Comparison of ENCODE assay signal across 12 cellular contexts in genomic region chr1:241408170-241408569, GRCh38. TPM values are rescaled to one million over a fixed set of nuclear protein-coding genes. Genes with fewer than 3 reads are reported as not detected.
DNase-seq lines count a peak whose midpoint lies in the region; ATAC-seq and TF ChIP-seq lines count a peak whose summit lies in the region.
"Had no signal": no experiment of that assay in that cellular context is flagged by ENCODE, and none has a peak within 500 bp of the region (broad histone marks: within the 10 kb centered on the region; RNA-seq: fewer than 3 reads in every experiment).

No MANE protein-coding gene starts in this region.

- no peak overlapping the region for H3K4me3 Mint-ChIP-seq in stimulated activated naive CD8-positive, alpha-beta T cell treated with anti-CD3 and anti-CD28 coated beads, Interleukin-15, amount 100 ng/mL, for 72 hours
- H3K4me3 Mint-ChIP-seq: activated CD8-positive, alpha-beta T cell treated with anti-CD3 and anti-CD28 coated beads for 36 hours; CD8-positive, alpha-beta memory T cell had no signal

- peaks cover 18% of the 10 kb centered on the region for H3K27me3 Mint-ChIP-seq in stimulated activated naive CD8-positive, alpha-beta T cell treated with anti-CD3 and anti-CD28 coated beads, Interleukin-15, amount 100 ng/mL, for 72 hours

- H3K27ac ChIP-seq in caudate nucleus (ENCODE audit: low read depth, low read length), result no peak overlapping the region
- H3K27ac ChIP-seq: thoracic aorta had no signal

- no peak overlapping the region for H3K4me3 ChIP-seq in foreskin fibroblast (ENCODE audit: low read depth in 1 of 2, low read length in 2 of 2)
- H3K4me3 ChIP-seq: thoracic aorta had no signal

- H3K4me1 Mint-ChIP-seq in stimulated activated naive CD8-positive, alpha-beta T cell treated with anti-CD3 and anti-CD28 coated beads, Interleukin-15, amount 100 ng/mL, for 72 hours, result no peaks in the 10 kb centered on the region
- H3K4me1 Mint-ChIP-seq: CD8-positive, alpha-beta memory T cell had no signal

- peaks cover 0 to 5% of the 10 kb centered on the region in 2 donors for H3K9me3 Mint-ChIP-seq in stimulated activated naive CD8-positive, alpha-beta T cell treated with anti-CD3 and anti-CD28 coated beads, Interleukin-15, amount 100 ng/mL, for 72 hours
- H3K9me3 Mint-ChIP-seq: activated CD8-positive, alpha-beta T cell treated with anti-CD3 and anti-CD28 coated beads for 36 hours had no signal

- no peak overlapping the region for H3K27ac Mint-ChIP-seq in stimulated activated naive CD8-positive, alpha-beta T cell treated with anti-CD3 and anti-CD28 coated beads, Interleukin-15, amount 100 ng/mL, for 72 hours
- H3K27ac Mint-ChIP-seq: activated CD8-positive, alpha-beta T cell treated with anti-CD3 and anti-CD28 coated beads for 36 hours; CD8-positive, alpha-beta memory T cell had no signal

- DNase-seq in AG08396 (ENCODE audit: low spot score), result peak; percentile 18
- peak; percentile 38 for DNase-seq in HT-29 (ENCODE audit: low spot score)
- DNase-seq in SK-N-DZ (ENCODE audit: low spot score), result peak; percentile 43
- peak; percentile 41 to 72 for DNase-seq in foreskin fibroblast
- no peak for DNase-seq in T-helper 1 cell
- DNase-seq in caudate nucleus (lab: John Stamatoyannopoulos, UW), result no peak
- DNase-seq in NCI-H526 (lab: John Stamatoyannopoulos, UW), result no peak
- DNase-seq in stimulated activated naive CD8-positive, alpha-beta T cell treated with anti-CD3 and anti-CD28 coated beads, Interleukin-15, amount 100 ng/mL, for 72 hours, result no peak
- DNase-seq: activated CD8-positive, alpha-beta T cell treated with anti-CD3 and anti-CD28 coated beads for 36 hours; CD8-positive, alpha-beta memory T cell; glutamatergic neuron had no signal

- no peak for TF ChIP-seq CTCF in foreskin fibroblast (IDR thresholded peaks at IDR 0.05; ENCODE audit: low read depth, low read length)

- no peak for ATAC-seq in stimulated activated naive CD8-positive, alpha-beta T cell treated with anti-CD3 and anti-CD28 coated beads, Interleukin-15, amount 100 ng/mL, for 72 hours
- ATAC-seq: activated CD8-positive, alpha-beta T cell treated with anti-CD3 and anti-CD28 coated beads for 36 hours had no signal

RNA-seq across cellular contexts. Expression of gene RGS7, which starts 51.2 kb away (rescaled TPM):
- total RNA-seq in HT-29 (2014; rRNA removed; shearing (Covaris generic)), result 0.03 and 0.31 TPM in 2 replicates
- 13.0 and 16.9 TPM in 2 replicates for polyA plus RNA-seq in SK-N-DZ (2014; cell fraction: cytosol; rRNA removed)
- polyA plus RNA-seq in SK-N-DZ (2014; cell fraction: nucleus; rRNA removed), result 10.6 and 14.5 TPM in 2 replicates
- total RNA-seq: activated CD8-positive, alpha-beta T cell treated with anti-CD3 and anti-CD28 coated beads for 36 hours; CD8-positive, alpha-beta memory T cell; thoracic aorta had no signal
- polyA plus RNA-seq: CD8-positive, alpha-beta memory T cell had no signal

Comparison
In these comparisons a context has a peak if more than half of its experiments do, and no peak if none do; other contexts are left out.
1. DNase-seq: peak in AG08396 (single experiment), HT-29 (single experiment), SK-N-DZ (single experiment) and foreskin fibroblast (2 of 2); none in T-helper 1 cell (0 of 5), caudate nucleus (0 of 61), NCI-H526 (0 of 2) and stimulated activated naive CD8-positive, alpha-beta T cell treated with anti-CD3 and anti-CD28 coated beads, Interleukin-15, amount 100 ng/mL, for 72 hours (0 of 2).